ENCODE assay signal across 8 cellular contexts in the genomic region with DNA sequence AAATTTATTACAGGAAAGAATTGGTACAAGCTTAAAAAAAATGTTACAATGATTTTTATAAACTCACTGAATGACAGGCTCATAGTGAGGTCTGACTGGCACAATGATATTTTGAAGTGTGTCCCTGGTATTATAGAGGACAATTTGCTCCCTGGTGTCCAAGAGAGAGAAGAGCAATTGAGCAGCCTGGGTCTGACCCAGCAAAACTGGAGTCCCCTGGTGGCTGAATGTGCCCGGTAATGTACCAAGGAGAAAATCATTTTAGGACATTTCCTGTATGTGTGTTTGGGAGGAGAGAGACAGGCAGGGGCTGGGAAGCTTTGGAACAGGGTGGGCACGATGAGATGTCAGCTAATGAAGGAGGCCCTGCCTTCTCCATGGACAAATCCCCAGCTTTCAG.
DNase-seq lines count a peak whose midpoint lies in the region; ATAC-seq, FAIRE-seq and TF ChIP-seq lines count a peak whose summit lies in the region.

No MANE protein-coding gene starts in this region.

- no peaks in the 10 kb centered on the region for H3K9me3 Mint-ChIP-seq in GM23338

- POLR2A ChIA-PET in A673 (lab: Charles Lee; ENCODE audit: low non-redundant PET), result no interaction called here

- peak overlapping the region; percentile 69 for H3K27ac Mint-ChIP-seq in GM23338

- H3K36me3 ChIP-seq in A673 (ENCODE audit: insufficient read depth, low read length, poor library complexity, severe bottlenecking), result no peaks in the 10 kb centered on the region
- no peaks in the 10 kb centered on the region for H3K36me3 ChIP-seq in GM23338 (ENCODE audit: insufficient read depth)
- H3K36me3 ChIP-seq in SJCRH30, result no peaks in the 10 kb centered on the region
- no peaks in the 10 kb centered on the region for H3K36me3 ChIP-seq in small intestine (ENCODE audit: control insufficient read depth in 2 of 2, insufficient read depth in 2 of 2, low read length in 2 of 2)

- H3K36me3 Mint-ChIP-seq in GM23338 (ENCODE audit: low read depth), result no peaks in the 10 kb centered on the region

- H3K27me3 Mint-ChIP-seq in GM23338 (ENCODE audit: insufficient read depth, low read depth, poor library complexity), result peaks cover 8% of the 10 kb centered on the region

- ATAC-seq in GM23338 (peak; percentile 53), HG03439 (IDR thresholded peaks at IDR 0.05; ENCODE audit: unreplicated experiment) (no peak), HG03442 (IDR thresholded peaks at IDR 0.05; ENCODE audit: unreplicated experiment) (no peak)

- no peaks in the 10 kb centered on the region for H3F3A ChIP-seq in GM23338 (replicated peaks; ENCODE audit: low read depth)

- no peak overlapping the region for H3K4me3 Mint-ChIP-seq in GM23338

- no peaks in the 10 kb centered on the region for H3K9me3 ChIP-seq in A673 (ENCODE audit: low read depth, low read length, poor library complexity, severe bottlenecking)
- H3K9me3 ChIP-seq in SJCRH30 (replicated peaks), result no peaks in the 10 kb centered on the region
- H3K9me3 ChIP-seq in small intestine (ENCODE audit: control insufficient read depth, low read depth), result no peaks in the 10 kb centered on the region

- no peak overlapping the region for H2AFZ ChIP-seq in GM23338

- DNase-seq in A673 (ENCODE audit: low spot score) (peak; percentile 78), GM23338 (ENCODE audit: low spot score) (peak; percentile 71), SJCRH30 (peak; percentile 29 to 54), fibroblast of the aortic adventitia (ENCODE audit: low read depth) (peak; percentile 31), small intestine (peak; percentile 57), inferior parietal cortex (ENCODE audit: extremely low spot score) (no peak)

- H3K27me3 ChIP-seq in A673 (replicated peaks; ENCODE audit: insufficient read depth, low read depth, low read length, poor library complexity), result no peaks in the 10 kb centered on the region
- no peaks in the 10 kb centered on the region for H3K27me3 ChIP-seq in GM23338 (ENCODE audit: insufficient read depth)
- H3K27me3 ChIP-seq in SJCRH30, result no peaks in the 10 kb centered on the region
- no peaks in the 10 kb centered on the region for H3K27me3 ChIP-seq in small intestine (ENCODE audit: control insufficient read depth in 2 of 2, insufficient read depth in 2 of 2, low read length in 2 of 2)

- peaks cover 44% of the 10 kb centered on the region for H3K79me2 ChIP-seq in GM23338 (replicated peaks; ENCODE audit: insufficient read depth)

- peaks cover 5% of the 10 kb centered on the region; the same call in 1 of the 2 replicates for H4K20me1 ChIP-seq in GM23338 (replicated peaks; ENCODE audit: insufficient read depth)

- no peaks in the 10 kb centered on the region for H3K9me2 ChIP-seq in GM23338 (ENCODE audit: insufficient read depth)

- no peak for FAIRE-seq in small intestine (lab: Jason Lieb, UNC)

- BruUV-seq in A673 (replicated peaks; lab: Mats Ljungman, UMichigan), result no TSS peak

- 38 to 44% (median 40%) methylated on average over 2 of the region's 2 CpGs for WGBS in small intestine, 3 donors

- CTCF ChIA-PET in A673 (lab: Charles Lee), result interaction anchor here (0.6 kb wide), 1 partner anchor 158 kb away, joined by 3 read pairs; no protein-coding TSS in a partner anchor

- H3K4me3 ChIP-seq in A673 (ENCODE audit: low read depth, low read length, poor library complexity, severe bottlenecking), result no peak overlapping the region
- H3K4me3 ChIP-seq in GM23338, result no peak overlapping the region
- H3K4me3 ChIP-seq in SJCRH30, result no peak overlapping the region
- no peak overlapping the region for H3K4me3 ChIP-seq in fibroblast of the aortic adventitia (ENCODE audit: low read depth, low read length)
- H3K4me3 ChIP-seq in small intestine (ENCODE audit: low read depth in 1 of 2, low read length in 2 of 2), result no peak overlapping the region

- peak overlapping the region; percentile 15; the same call in 1 of the 2 replicates for H3K4me2 ChIP-seq in GM23338

- H3K4me1 Mint-ChIP-seq in GM23338, result peaks cover 35% of the 10 kb centered on the region

- TF ChIP-seq CTCF in A673 (conservative IDR thresholded peaks at IDR 0.05; ENCODE audit: low read depth, low read length), result peak; percentile 58
- TF ChIP-seq CTCF in GM23338 (conservative IDR thresholded peaks at IDR 0.05; ENCODE audit: low read depth in 2 of 2), result peak; percentile 53 to 64
- TF ChIP-seq CTCF in fibroblast of the aortic adventitia (IDR thresholded peaks at IDR 0.05; ENCODE audit: insufficient read depth, low read length), result peak; percentile 59

- intact Hi-C loops in A673 (cut with micrococcal nuclease; ENCODE audit: unreplicated experiment), result no loop called here

- H3K4me1 ChIP-seq in A673 (ENCODE audit: insufficient read depth, low read length, poor library complexity, severe bottlenecking) (peaks cover 51% of the 10 kb centered on the region), GM23338 (ENCODE audit: insufficient read depth) (peaks cover 34% of the 10 kb centered on the region), SJCRH30 (peaks cover 10% of the 10 kb centered on the region), small intestine (ENCODE audit: control insufficient read depth in 2 of 2, insufficient read depth in 1 of 2, low read depth in 1 of 2, low read length in 1 of 2) (peaks cover 0 to 6% of the 10 kb centered on the region in 2 donors)

- no peak overlapping the region for H3K27ac ChIP-seq in A673 (ENCODE audit: low read depth, low read length, poor library complexity, severe bottlenecking)
- no peak overlapping the region for H3K27ac ChIP-seq in GM23338 (ENCODE audit: low read depth)
- no peak overlapping the region for H3K27ac ChIP-seq in SJCRH30
- H3K27ac ChIP-seq in small intestine (ENCODE audit: low read depth in 1 of 2, low read length in 1 of 2), result peak overlapping the region in 1 of 2 donors; percentile 27

TF ChIP-seq in GM23338, 12 proteins besides CTCF, POLR2A, EP300 and RAD21:
- TF ChIP-seq ZNF114 (CRISPR knock-in tag; IDR thresholded peaks at IDR 0.05), result no peak
- no peak for TF ChIP-seq STAT1 (IDR thresholded peaks at IDR 0.05; ENCODE audit: unreplicated experiment)
TF ChIP-seq in GM23338: peak in this region for 0.
